In the genomic region with DNA sequence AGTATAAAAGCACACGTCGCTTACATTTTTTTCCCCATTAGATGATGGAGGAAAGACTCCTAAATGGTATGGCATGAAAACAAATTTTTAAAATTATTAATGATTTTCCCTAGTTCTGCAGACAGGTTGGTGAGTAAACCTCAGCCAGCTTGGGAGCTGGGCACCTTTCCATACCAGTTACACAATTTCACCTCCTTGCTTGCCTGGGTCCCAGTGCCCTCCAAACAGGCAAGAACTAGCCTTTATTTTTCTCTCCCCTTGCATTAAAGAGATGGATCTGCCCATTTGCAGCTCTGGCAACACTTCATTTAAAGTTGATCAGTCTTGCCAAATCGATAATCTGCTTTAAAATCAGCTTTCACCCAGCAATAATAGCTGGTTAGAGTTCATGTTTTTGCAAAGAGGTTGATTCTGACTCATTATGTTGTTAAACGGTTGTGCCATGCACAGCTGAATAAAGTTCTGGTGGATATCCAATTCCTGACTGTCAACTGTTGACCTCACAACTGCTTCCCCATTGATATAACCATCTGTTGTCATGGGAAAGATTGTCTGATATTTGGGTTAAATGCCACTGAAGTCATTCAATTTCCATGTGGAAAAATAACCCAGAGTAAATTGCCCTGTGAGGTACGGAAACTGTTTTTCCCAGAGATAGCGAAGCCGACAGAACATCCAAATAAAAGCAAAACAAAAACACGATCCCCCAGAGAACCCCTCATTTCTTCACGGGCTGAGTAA, we compare ENCODE assay signal across 8 cellular contexts. TPM values are rescaled to one million over a fixed set of nuclear protein-coding genes. Genes with fewer than 3 reads are reported as not detected.
DNase-seq lines count a peak whose midpoint lies in the region; ATAC-seq and TF ChIP-seq lines count a peak whose summit lies in the region.

No MANE protein-coding gene starts in this region.

- peak overlapping the region; percentile 82 for H3K4me2 ChIP-seq in OCI-LY1 (ENCODE audit: low read length)

- no peaks in the 10 kb centered on the region for H4K20me1 ChIP-seq in OCI-LY1 (ENCODE audit: insufficient read depth, low read length)

- H3K9me3 ChIP-seq in OCI-LY1 (ENCODE audit: low read length) (no peaks in the 10 kb centered on the region), lower lobe of right lung (no peaks in the 10 kb centered on the region), tibial artery (no peaks in the 10 kb centered on the region)

- H3K36me3 ChIP-seq in OCI-LY1 (ENCODE audit: insufficient read depth, low read length) (no peaks in the 10 kb centered on the region), lower lobe of right lung (no peaks in the 10 kb centered on the region), tibial artery (no peaks in the 10 kb centered on the region)

- peak overlapping the region; percentile 57 for H3K9ac ChIP-seq in OCI-LY1 (ENCODE audit: low read length)

- peak overlapping the region; percentile 75 for H3K4me3 ChIP-seq in OCI-LY1 (ENCODE audit: low read depth, low read length, poor library complexity, severe bottlenecking)
- H3K4me3 ChIP-seq in coronary artery = peak overlapping the region; percentile 81
- peak overlapping the region; percentile 69 for H3K4me3 ChIP-seq in lower lobe of right lung
- H3K4me3 ChIP-seq in tibial artery = peak overlapping the region; percentile 93 to 96

- intact Hi-C loops in lower lobe of right lung (cut with DNase I) (no loop called here), tibial artery (cut with DNase I; ENCODE audit: low total_unique reads) (loop anchor here (2.0 kb wide), 1 partner anchor 24 kb away; no protein-coding TSS in a partner anchor)

- ATAC-seq in lower lobe of right lung (peak in 1 of 2 donors; percentile 34), GM18517 (IDR thresholded peaks at IDR 0.05; ENCODE audit: unreplicated experiment) (no peak)

- peaks cover 35% of the 10 kb centered on the region for H3K4me1 ChIP-seq in OCI-LY1 (ENCODE audit: insufficient read depth, low read length, severe bottlenecking)
- peaks cover 24% of the 10 kb centered on the region for H3K4me1 ChIP-seq in lower lobe of right lung
- peaks cover 0 to 30% (median 21%) of the 10 kb centered on the region in 4 donors for H3K4me1 ChIP-seq in tibial artery

- no peak for TF ChIP-seq CTCF in OCI-LY1 (IDR thresholded peaks at IDR 0.05; ENCODE audit: low read length)
- no peak for TF ChIP-seq CTCF in coronary artery (IDR thresholded peaks at IDR 0.05)
- no peak for TF ChIP-seq CTCF in lower lobe of right lung (IDR thresholded peaks at IDR 0.05)
- TF ChIP-seq CTCF in tibial artery (IDR thresholded peaks at IDR 0.05) = no peak

- H3K27ac ChIP-seq in OCI-LY1 (ENCODE audit: low read depth, low read length, poor library complexity, severe bottlenecking) (no peak overlapping the region), coronary artery (peak overlapping the region in 1 of 2 donors; percentile 70), lower lobe of right lung (peak overlapping the region; percentile 85), tibial artery (peak overlapping the region; percentile 98 to 99)

- DNase-seq in NCI-H748 (lab: John Stamatoyannopoulos, UW; ENCODE audit: unreplicated experiment) (peak; percentile 34), NCI-H748 treated with DMSO at 0.1 percent for 48 hours (lab: John Stamatoyannopoulos, UW) (no peak), coronary artery (ENCODE audit: low spot score) (no peak), lower lobe of right lung (no peak), tibial artery (peak in 1 of 2 donors; percentile 39)
- DNase-seq in activated CD8-positive, alpha-beta memory T cell treated with anti-CD3 and anti-CD28 coated beads, Interleukin-2, amount 50 U/mL, for 48 hours = no peak

- H3F3A ChIP-seq in OCI-LY1 (ENCODE audit: insufficient read depth, low read length) = no peaks in the 10 kb centered on the region; the same call in 1 of the 2 replicates

- H2AFZ ChIP-seq in OCI-LY1 (ENCODE audit: low read length) = no peak overlapping the region

- H3K79me2 ChIP-seq in OCI-LY1 (ENCODE audit: insufficient read depth, low read length) = no peaks in the 10 kb centered on the region

- H3K27me3 ChIP-seq in OCI-LY1 (ENCODE audit: insufficient read depth, low read length) = no peaks in the 10 kb centered on the region
- H3K27me3 ChIP-seq in lower lobe of right lung (ENCODE audit: low read depth) = no peaks in the 10 kb centered on the region
- no peaks in the 10 kb centered on the region for H3K27me3 ChIP-seq in tibial artery

- H3K9me2 ChIP-seq in OCI-LY1 (ENCODE audit: low read depth, low read length) = no peaks in the 10 kb centered on the region

RNA-seq across cellular contexts. Expression of gene C17orf58, which starts 1.3 kb away (rescaled TPM):
- total RNA-seq in lower lobe of right lung = 7.4 TPM

RNA-seq across cellular contexts. Expression of gene KPNA2, which starts 40.5 kb away (rescaled TPM):
- 23.4 TPM for total RNA-seq in lower lobe of right lung
